ENCODE assay signal across 28 cellular contexts in genomic region chr3:167991213-167991612, GRCh38.
"Had no signal": no experiment of that assay in that cellular context is flagged by ENCODE, and none has a peak within 500 bp of the region (broad histone marks: within the 10 kb centered on the region; RNA-seq: fewer than 3 reads in every experiment).

No MANE protein-coding gene starts in this region.

- H3K9me3 ChIP-seq: SJSA1, SK-N-SH had no signal

- DNase-seq: Karpas-422, KBM-7, MM.1S, MV-4-11, NCI-H1092, NCI-H1105, NCI-H1417 treated with DMSO at 0.1 percent for 48 hours, NCI-H1436 treated with DMSO at 0.1 percent for 48 hours, NCI-H1694 treated with DMSO at 0.1 percent for 48 hours, NCI-H187 treated with DMSO at 0.1 percent for 48 hours, NCI-H2029, NCI-H2081, NCI-H2171 treated with DMSO at 0.1 percent for 48 hours, NCI-H2227 treated with DMSO at 0.1 percent for 48 hours, NCI-H345, NCI-H446, NCI-H510A treated with DMSO at 0.1 percent for 48 hours, NCI-H524 treated with DMSO at 0.1 percent for 48 hours, NCI-H526 treated with DMSO at 0.1 percent for 48 hours, NCI-H774, PC-9, SHP77 treated with DMSO at 0.1 percent for 48 hours, SK-N-SH had no signal

- H3K27ac ChIP-seq: KMS-11, PC-9, RWPE1, SJSA1 had no signal

- H3K36me3 ChIP-seq: SJSA1 had no signal

- H3K9ac ChIP-seq: KMS-11, SK-N-SH had no signal

- ATAC-seq: Panc1, Right ventricle myocardium inferior had no signal

- H3K4me1 ChIP-seq: SJSA1 had no signal

- H3K4me3 ChIP-seq: PC-9, SJSA1 had no signal
